ENCODE assay signal across 8 cellular contexts in genomic region chr1:1306661-1307260, GRCh38. TPM values are rescaled to one million over a fixed set of nuclear protein-coding genes. Genes with fewer than 3 reads are reported as not detected.
DNase-seq lines count a peak whose midpoint lies in the region; ATAC-seq, FAIRE-seq and TF ChIP-seq lines count a peak whose summit lies in the region.

No MANE protein-coding gene starts in this region.

- 44% methylated on average over 16 of the region's 27 CpGs for WGBS in mammary epithelial cell (ENCODE audit: low coverage, missing lambda C conversion rate)

- no TSS peak for BruUV-seq in mammary epithelial cell (replicated peaks; lab: Mats Ljungman, UMichigan)

- H3K27ac ChIP-seq in ACC112 (ENCODE audit: low read depth, low read length) (no peak overlapping the region), HUES6 (ENCODE audit: low read depth, low read length) (no peak overlapping the region), mammary epithelial cell (ENCODE audit: insufficient read depth, low read depth, low read length) (no peak overlapping the region)

- DNase-seq in mammary epithelial cell, result no peak
- no peak for DNase-seq in mucosa of gallbladder (ENCODE audit: low spot score)
- no peak for DNase-seq in D721Med (ENCODE audit: insufficient read length, low spot score)
- DNase-seq in SIG-M5 treated with dmso at 0.1 percent for 504 hours (lab: John Stamatoyannopoulos, UW; ENCODE audit: unreplicated experiment), result no peak

- TF ChIP-seq CTCF in mammary epithelial cell (conservative IDR thresholded peaks at IDR 0.05 in 1 of 2, IDR thresholded peaks at IDR 0.05 in 1 of 2; ENCODE audit: extremely low read depth in 1 of 2, insufficient read depth in 1 of 2, low read depth in 1 of 2, low read length in 2 of 2), result no peak
- no peak for TF ChIP-seq CTCF in D721Med (IDR thresholded peaks at IDR 0.05; ENCODE audit: insufficient read depth, missing control alignments)

- H2AFZ ChIP-seq in ACC112 (ENCODE audit: low read length, unreplicated experiment), result peak overlapping the region; percentile 69
- no peak overlapping the region for H2AFZ ChIP-seq in mammary epithelial cell (ENCODE audit: low read depth, low read length)

- H3K9me3 ChIP-seq in HUES6 (ENCODE audit: control insufficient read depth, insufficient read depth, low read depth, low read length) (no peaks in the 10 kb centered on the region), mammary epithelial cell (replicated peaks; ENCODE audit: insufficient read depth, low read length) (no peaks in the 10 kb centered on the region), mucosa of stomach (ENCODE audit: control insufficient read depth, low read length) (no peaks in the 10 kb centered on the region)

- peak overlapping the region; percentile 91 for H3K4me2 ChIP-seq in mammary epithelial cell (ENCODE audit: insufficient read depth, low read depth, low read length)

- H3K9ac ChIP-seq in HUES6 (ENCODE audit: low read length) (peak overlapping the region; percentile 85), mammary epithelial cell (ENCODE audit: insufficient read depth, low read length) (no peak overlapping the region), mucosa of stomach (ENCODE audit: low read length) (no peak overlapping the region)

- peaks cover 40% of the 10 kb centered on the region for H3K79me2 ChIP-seq in ACC112 (ENCODE audit: control insufficient read depth, insufficient read depth, low read length, unreplicated experiment)
- peaks cover 52% of the 10 kb centered on the region for H3K79me2 ChIP-seq in mammary epithelial cell (ENCODE audit: insufficient read depth, low read length)

- H3K4me1 ChIP-seq in ACC112 (ENCODE audit: control insufficient read depth, insufficient read depth, low read length, unreplicated experiment), result peaks cover 37% of the 10 kb centered on the region
- peaks cover 49% of the 10 kb centered on the region for H3K4me1 ChIP-seq in HUES6 (ENCODE audit: control insufficient read depth, insufficient read depth, low read length)
- peaks cover 63% of the 10 kb centered on the region for H3K4me1 ChIP-seq in mammary epithelial cell (ENCODE audit: insufficient read depth, low read length)
- H3K4me1 ChIP-seq in mucosa of stomach (ENCODE audit: control insufficient read depth, insufficient read depth, low read length), result peaks cover 49% of the 10 kb centered on the region

- no peak for ATAC-seq in GM21381 (IDR thresholded peaks at IDR 0.05; ENCODE audit: unreplicated experiment)

- CTCF ChIA-PET in mammary epithelial cell (lab: Charles Lee; ENCODE audit: low non-redundant PET), result no interaction called here

- dilution Hi-C loops in mammary epithelial cell (cut with HindIII; ENCODE audit: low sequenced_read_pairs), result no loop called here

- no peaks in the 10 kb centered on the region for H3K27me3 ChIP-seq in ACC112 (ENCODE audit: insufficient read depth, low read length)
- H3K27me3 ChIP-seq in HUES6 (ENCODE audit: control insufficient read depth, insufficient read depth, low read length), result no peaks in the 10 kb centered on the region; the same call in 1 of the 2 replicates
- no peaks in the 10 kb centered on the region for H3K27me3 ChIP-seq in mammary epithelial cell (ENCODE audit: insufficient read depth, low read length)
- no peaks in the 10 kb centered on the region for H3K27me3 ChIP-seq in mucosa of stomach (ENCODE audit: control insufficient read depth, insufficient read depth, low read length)

- H4K20me1 ChIP-seq in mammary epithelial cell (ENCODE audit: insufficient read depth, low read length), result no peaks in the 10 kb centered on the region

- no peak for FAIRE-seq in D721Med (lab: Jason Lieb, UNC)

- in situ Hi-C loops in mammary epithelial cell (cut with MboI; ENCODE audit: low sequenced_read_pairs in 2 of 2), result no loop called here

- H3K4me3 ChIP-seq in ACC112 (ENCODE audit: low read depth, low read length), result peak overlapping the region; percentile 99
- peak overlapping the region; percentile 89 for H3K4me3 ChIP-seq in HUES6 (ENCODE audit: low read depth, low read length)
- H3K4me3 ChIP-seq in mammary epithelial cell (replicated peaks in 1 of 3; ENCODE audit: insufficient read depth in 1 of 3, low read depth in 2 of 3, low read length in 3 of 3), result peak overlapping the region; percentile 45 to 77 (median 72)
- peak overlapping the region; percentile 54 for H3K4me3 ChIP-seq in mucosa of stomach (ENCODE audit: low read length)

- H3K36me3 ChIP-seq in ACC112 (ENCODE audit: insufficient read depth, low read length) (0 out of 2 replicates have a peak, but pooled peaks cover 4% of the 10 kb centered on the region), HUES6 (ENCODE audit: control insufficient read depth, insufficient read depth, low read length) (peaks cover 20% of the 10 kb centered on the region), mammary epithelial cell (ENCODE audit: insufficient read depth, low read length) (peaks cover 4% of the 10 kb centered on the region), mucosa of stomach (ENCODE audit: control insufficient read depth, insufficient read depth, low read length) (peaks cover 8% of the 10 kb centered on the region)

- intact Hi-C loops in mammary epithelial cell (cut with micrococcal nuclease), result loop anchor here (5.0 kb wide), 1 partner anchor 71 kb away; the partner anchor contains the start of gene AURKAIP1

RNA-seq across cellular contexts. Expression of gene ACAP3, which starts 1.0 kb away (rescaled TPM):
- total RNA-seq in mammary epithelial cell (10 to 100 TPM; 16.7 to 32.3 TPM), mucosa of gallbladder (86.6 TPM)
- polyA plus RNA-seq in mammary epithelial cell, result 15.5 TPM
- 11.7 TPM for polyA minus RNA-seq in mammary epithelial cell

RNA-seq across cellular contexts. Expression of gene PUSL1, which starts 1.6 kb away (rescaled TPM):
- 10 to 100 TPM; 21.5 to 23.6 TPM for total RNA-seq in mammary epithelial cell
- 25.3 TPM for polyA plus RNA-seq in mammary epithelial cell
- 32.6 TPM for polyA minus RNA-seq in mammary epithelial cell
- total RNA-seq in mucosa of gallbladder, result 19.0 TPM

RNA-seq across cellular contexts. Expression of gene INTS11, which starts 17.7 kb away (rescaled TPM):
- 100 to 1,000 TPM in 1 of 2 donors, 10 to 100 TPM in 1; 46.3 to 107 TPM for total RNA-seq in mammary epithelial cell
- polyA plus RNA-seq in mammary epithelial cell, result 109 TPM
- 162 TPM for polyA minus RNA-seq in mammary epithelial cell
- 121 TPM for total RNA-seq in mucosa of gallbladder

RNA-seq across cellular contexts. Expression of gene CPTP, which starts 17.8 kb away (rescaled TPM):
- 10 to 100 TPM; 12.0 to 25.0 TPM for total RNA-seq in mammary epithelial cell
- polyA plus RNA-seq in mammary epithelial cell, result 16.4 TPM
- 3.6 TPM for polyA minus RNA-seq in mammary epithelial cell
- total RNA-seq in mucosa of gallbladder, result 36.1 TPM

RNA-seq across cellular contexts. Expression of gene TAS1R3, which starts 24.3 kb away (rescaled TPM):
- total RNA-seq in mammary epithelial cell, result under 1 TPM in 1 of 2 donors, not detected in 1; under 0.01 TPM
- 0.09 TPM for polyA plus RNA-seq in mammary epithelial cell
- not detected for polyA minus RNA-seq in mammary epithelial cell
- 0.40 TPM for total RNA-seq in mucosa of gallbladder
